5 cellular contexts compared by ENCODE assay signal in the genomic region with DNA sequence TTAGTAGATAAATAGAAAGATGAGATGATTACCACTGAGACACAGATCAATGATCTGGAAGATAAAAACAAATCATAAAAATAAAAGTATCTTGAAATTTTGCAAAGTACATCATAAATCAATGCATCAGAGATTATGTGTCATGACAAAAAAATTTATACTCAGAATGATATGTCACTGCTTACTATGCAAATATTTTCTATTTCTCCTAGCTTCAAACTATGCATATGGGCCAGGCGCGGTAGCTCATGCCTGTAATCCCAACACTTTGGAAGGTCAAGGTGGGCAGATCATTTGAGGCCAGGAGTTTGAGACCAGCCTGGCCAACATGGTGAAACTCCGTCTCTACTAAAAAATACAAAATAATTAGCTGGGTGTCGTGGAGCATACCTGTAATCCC.
"Had no signal": no experiment of that assay in that cellular context is flagged by ENCODE, and none has a peak within 500 bp of the region (broad histone marks: within the 10 kb centered on the region; RNA-seq: fewer than 3 reads in every experiment).

No MANE protein-coding gene starts in this region.

- H3K27ac ChIP-seq: GM23248 had no signal

- H3K9ac ChIP-seq: GM23248 had no signal

- DNase-seq: GOT3 had no signal

- H3K4me3 ChIP-seq: GM23248, HAP-1, K562 had no signal

- H3K9me3 ChIP-seq: HAP-1 had no signal

- FAIRE-seq: HTR-8/SVneo had no signal
